ENCODE assay signal across 11 cellular contexts in genomic region chr2:224948859-224949258, GRCh38.
DNase-seq lines count a peak whose midpoint lies in the region; ATAC-seq, FAIRE-seq and TF ChIP-seq lines count a peak whose summit lies in the region.
"Had no signal": no experiment of that assay in that cellular context is flagged by ENCODE, and none has a peak within 500 bp of the region (broad histone marks: within the 10 kb centered on the region; RNA-seq: fewer than 3 reads in every experiment).

No MANE protein-coding gene starts in this region.

- in situ Hi-C loops in G401 (cut with HindIII; ENCODE audit: low sequenced_read_pairs), result no loop called here

- ATAC-seq in CD8-positive, alpha-beta T cell, result no peak
- ATAC-seq in activated T-helper 17 cell treated with anti-CD3 and anti-CD28 coated beads, Interleukin-2, amount 50 U/mL, for 72 hours (replicated peaks), result no peak
- peak; percentile 61 to 66 for ATAC-seq in lower lobe of right lung
- ATAC-seq in GM21515 (IDR thresholded peaks at IDR 0.05; ENCODE audit: unreplicated experiment), result no peak

- POLR2A ChIA-PET in CD8-positive, alpha-beta T cell (lab: Charles Lee), result interaction anchor here (1.0 kb wide), 1 partner anchor 10 kb away, joined by 3 read pairs; no protein-coding TSS in a partner anchor

- H3K4me3 Mint-ChIP-seq in CD8-positive, alpha-beta T cell, result no peak overlapping the region
- peak overlapping the region; percentile 98 for H3K4me3 Mint-ChIP-seq in activated T-helper 17 cell treated with anti-CD3 and anti-CD28 coated beads, Interleukin-2, amount 50 U/mL, for 72 hours
- H3K4me3 Mint-ChIP-seq: mesothelial cell of epicardium had no signal

- FAIRE-seq in D721Med (lab: Jason Lieb, UNC), result no peak

- DNase-seq in CD8-positive, alpha-beta T cell, result no peak
- DNase-seq in Kasumi-1 (lab: John Stamatoyannopoulos, UW), result peak; percentile 70 to 86
- DNase-seq in lower lobe of right lung, result no peak
- DNase-seq in D721Med (ENCODE audit: insufficient read length, low spot score), result no peak
- no peak for DNase-seq in G401 (ENCODE audit: low spot score)
- DNase-seq in NCI-H1436 treated with DMSO at 0.1 percent for 48 hours (lab: John Stamatoyannopoulos, UW), result no peak
- DNase-seq: Peyer's patch had no signal

- no peak overlapping the region for H3K27ac ChIP-seq in CD8-positive, alpha-beta T cell (ENCODE audit: low read depth, low read length)
- H3K27ac ChIP-seq in lower lobe of right lung, result no peak overlapping the region
- H3K27ac ChIP-seq: cardiac muscle cell, Peyer's patch had no signal

- H3K36me3 Mint-ChIP-seq in CD8-positive, alpha-beta T cell, result peaks cover 26% of the 10 kb centered on the region
- peaks cover 42% of the 10 kb centered on the region for H3K36me3 Mint-ChIP-seq in activated T-helper 17 cell treated with anti-CD3 and anti-CD28 coated beads, Interleukin-2, amount 50 U/mL, for 72 hours (ENCODE audit: low read depth)
- H3K36me3 Mint-ChIP-seq: mesothelial cell of epicardium had no signal

- CTCF ChIA-PET in CD8-positive, alpha-beta T cell (lab: Charles Lee), result interaction anchor here (1.2 to 10.4 kb wide), 3 partner anchors 9 to 94 kb away, joined by 3 to 63 read pairs (median 5); no protein-coding TSS in a partner anchor

- intact Hi-C loops in CD8-positive, alpha-beta T cell (cut with DNase I, micrococcal nuclease), result loop anchor here in 1 of 2 experiments (5.0 to 10.0 kb wide), 3 partner anchors 33 to 1846 kb away; partner anchors contain the start of genes CUL3 and IRS1
- intact Hi-C loops in lower lobe of right lung (cut with DNase I), result no loop called here

- peaks cover 71% of the 10 kb centered on the region for H3K4me1 ChIP-seq in CD8-positive, alpha-beta T cell (ENCODE audit: insufficient read depth, low read length)
- H3K4me1 ChIP-seq in lower lobe of right lung, result peaks cover 30% of the 10 kb centered on the region

- TF ChIP-seq CTCF in CD8-positive, alpha-beta T cell (IDR thresholded peaks at IDR 0.05), result no peak
- no peak for TF ChIP-seq CTCF in lower lobe of right lung (IDR thresholded peaks at IDR 0.05)
- TF ChIP-seq CTCF in D721Med (IDR thresholded peaks at IDR 0.05; ENCODE audit: insufficient read depth, missing control alignments), result no peak

- H3K36me3 ChIP-seq in CD8-positive, alpha-beta T cell (ENCODE audit: insufficient read depth, low read length), result no peaks in the 10 kb centered on the region
- H3K36me3 ChIP-seq in lower lobe of right lung, result no peaks in the 10 kb centered on the region
- H3K36me3 ChIP-seq: cardiac muscle cell, Peyer's patch had no signal

- no peak overlapping the region for H3K4me3 ChIP-seq in CD8-positive, alpha-beta T cell (ENCODE audit: low read depth, low read length)
- no peak overlapping the region for H3K4me3 ChIP-seq in lower lobe of right lung
- H3K4me3 ChIP-seq: cardiac muscle cell, Peyer's patch had no signal

- H3K4me1 Mint-ChIP-seq in CD8-positive, alpha-beta T cell (ENCODE audit: low read depth), result peaks cover 76% of the 10 kb centered on the region
- H3K4me1 Mint-ChIP-seq in activated T-helper 17 cell treated with anti-CD3 and anti-CD28 coated beads, Interleukin-2, amount 50 U/mL, for 72 hours, result peaks cover 60% of the 10 kb centered on the region
- H3K4me1 Mint-ChIP-seq: mesothelial cell of epicardium had no signal

- H3K27ac Mint-ChIP-seq in CD8-positive, alpha-beta T cell, result peak overlapping the region; percentile 70
- peak overlapping the region; percentile 59 for H3K27ac Mint-ChIP-seq in activated T-helper 17 cell treated with anti-CD3 and anti-CD28 coated beads, Interleukin-2, amount 50 U/mL, for 72 hours
- H3K27ac Mint-ChIP-seq: mesothelial cell of epicardium had no signal

- peaks cover 2% of the 10 kb centered on the region for H3K9me3 Mint-ChIP-seq in CD8-positive, alpha-beta T cell
- no peaks in the 10 kb centered on the region for H3K9me3 Mint-ChIP-seq in activated T-helper 17 cell treated with anti-CD3 and anti-CD28 coated beads, Interleukin-2, amount 50 U/mL, for 72 hours

- H3K27me3 ChIP-seq in CD8-positive, alpha-beta T cell (ENCODE audit: insufficient read depth, low read length), result no peaks in the 10 kb centered on the region
- no peaks in the 10 kb centered on the region for H3K27me3 ChIP-seq in lower lobe of right lung (ENCODE audit: low read depth)
- H3K27me3 ChIP-seq: Peyer's patch had no signal

- no peaks in the 10 kb centered on the region for H3K9me3 ChIP-seq in CD8-positive, alpha-beta T cell (ENCODE audit: low read length)
- no peaks in the 10 kb centered on the region for H3K9me3 ChIP-seq in lower lobe of right lung
- H3K9me3 ChIP-seq: Peyer's patch had no signal

- no peaks in the 10 kb centered on the region for H3K27me3 Mint-ChIP-seq in CD8-positive, alpha-beta T cell (ENCODE audit: low read depth)
- H3K27me3 Mint-ChIP-seq in activated T-helper 17 cell treated with anti-CD3 and anti-CD28 coated beads, Interleukin-2, amount 50 U/mL, for 72 hours, result no peaks in the 10 kb centered on the region

Comparison
In these comparisons a context has a peak if more than half of its experiments do, and no peak if none do; other contexts are left out.
1. ATAC-seq: peak in lower lobe of right lung (2 of 2); none in CD8-positive, alpha-beta T cell (single experiment), activated T-helper 17 cell treated with anti-CD3 and anti-CD28 coated beads, Interleukin-2, amount 50 U/mL, for 72 hours (single experiment) and GM21515 (single experiment).
2. DNase-seq: peak in Kasumi-1 (2 of 2); none in CD8-positive, alpha-beta T cell (0 of 7), lower lobe of right lung (single experiment), D721Med (single experiment), G401 (single experiment) and NCI-H1436 treated with DMSO at 0.1 percent for 48 hours (single experiment).